15 cellular contexts compared by ENCODE assay signal in the genomic region with DNA sequence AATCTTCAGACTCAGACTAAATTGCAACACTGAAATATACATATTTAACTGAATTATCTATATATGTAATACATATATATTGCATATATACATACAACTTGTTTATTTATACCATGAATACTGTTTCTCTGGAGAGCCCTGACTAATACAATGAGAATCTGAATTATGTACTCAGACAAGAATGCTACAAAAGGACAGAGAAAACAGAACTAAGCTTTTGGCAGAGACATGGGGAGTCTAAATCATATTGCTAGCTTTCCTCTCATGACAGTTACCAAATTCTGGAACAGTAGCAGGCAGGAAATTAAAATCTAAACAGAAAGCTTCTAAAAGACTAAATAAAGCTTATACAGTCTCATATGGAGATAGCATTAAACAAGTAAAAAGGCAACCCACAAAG.
A peak's percentile ranks its signal among the peaks of the same experiment; 100 is the strongest.
DNase-seq lines count a peak whose midpoint lies in the region; ATAC-seq and TF ChIP-seq lines count a peak whose summit lies in the region.
"Had no signal": no experiment of that assay in that cellular context is flagged by ENCODE, and none has a peak within 500 bp of the region (broad histone marks: within the 10 kb centered on the region; RNA-seq: fewer than 3 reads in every experiment).

No MANE protein-coding gene starts in this region.

- H3K9me3 ChIP-seq in breast epithelium (no peaks in the 10 kb centered on the region), mammary epithelial cell (replicated peaks; ENCODE audit: insufficient read depth, low read length) (no peaks in the 10 kb centered on the region)
- H3K9me3 ChIP-seq: right lobe of liver had no signal

- H3K9me3 Mint-ChIP-seq in MCF 10A (ENCODE audit: unreplicated experiment): no peaks in the 10 kb centered on the region
- H3K9me3 Mint-ChIP-seq: dendritic cell treated with granulocyte-macrophage colony-stimulating factor and Interleukin-4, amounts not matched to agents 40 ng/mL and 50 ng/mL, for 4 days; naive thymus-derived CD8-positive, alpha-beta T cell had no signal

- no peak for ATAC-seq in HG03280 (IDR thresholded peaks at IDR 0.05; ENCODE audit: unreplicated experiment)
- ATAC-seq: naive thymus-derived CD8-positive, alpha-beta T cell; right lobe of liver had no signal

- no peak overlapping the region for H3K9ac ChIP-seq in mammary epithelial cell (ENCODE audit: insufficient read depth, low read length)

- H4K20me1 ChIP-seq in mammary epithelial cell (ENCODE audit: insufficient read depth, low read length): no peaks in the 10 kb centered on the region

- DNase-seq in MCF 10A (ENCODE audit: unreplicated experiment) (peak; percentile 54), breast epithelium (ENCODE audit: low spot score in 2 of 2) (no peak), mammary epithelial cell (peak; percentile 8), kidney tubule cell (ENCODE audit: low spot score) (peak; percentile 40), DMS79 treated with DMSO at 0.1 percent for 48 hours (lab: John Stamatoyannopoulos, UW) (no peak), middle frontal gyrus (ENCODE audit: extremely low spot score, low spot score) (no peak)
- no peak for DNase-seq in stimulated activated CD4-positive, alpha-beta T cell treated with anti-CD3 and anti-CD28 coated beads, Interleukin-2, amount 100 ng/mL, for 24 hours
- DNase-seq: kidney; MG63; naive thymus-derived CD8-positive, alpha-beta T cell; right lobe of liver had no signal

- in situ Hi-C loops in mammary epithelial cell (cut with MboI; ENCODE audit: low sequenced_read_pairs in 2 of 2): no loop called here

- BruUV-seq in MCF 10A (replicated peaks; lab: Mats Ljungman, UMichigan) (no TSS peak), mammary epithelial cell (replicated peaks; lab: Mats Ljungman, UMichigan) (no TSS peak)

- no peak for TF ChIP-seq POLR2A in breast epithelium (IDR thresholded peaks at IDR 0.05)

- peak overlapping the region; percentile 66 for H3K27ac Mint-ChIP-seq in MCF 10A (ENCODE audit: low read depth, unreplicated experiment)
- H3K27ac Mint-ChIP-seq: dendritic cell treated with granulocyte-macrophage colony-stimulating factor and Interleukin-4, amounts not matched to agents 40 ng/mL and 50 ng/mL, for 4 days; naive thymus-derived CD8-positive, alpha-beta T cell had no signal

- H3K27me3 ChIP-seq in breast epithelium: no peaks in the 10 kb centered on the region
- H3K27me3 ChIP-seq in mammary epithelial cell (ENCODE audit: insufficient read depth, low read length): no peaks in the 10 kb centered on the region
- H3K27me3 ChIP-seq: MG63, right lobe of liver had no signal

- H3K36me3 Mint-ChIP-seq in MCF 10A (ENCODE audit: insufficient read depth, unreplicated experiment): no peaks in the 10 kb centered on the region
- H3K36me3 Mint-ChIP-seq: naive thymus-derived CD8-positive, alpha-beta T cell had no signal

- CTCF ChIA-PET in MCF 10A (lab: Yijun Ruan, JAX) (interaction anchor here (0.6 to 1.7 kb wide), 5 partner anchors 9 to 132 kb away, joined by 3 to 13 read pairs (median 4); no protein-coding TSS in a partner anchor), mammary epithelial cell (lab: Charles Lee; ENCODE audit: low non-redundant PET) (no interaction called here)

- dilution Hi-C loops in mammary epithelial cell (cut with HindIII; ENCODE audit: low sequenced_read_pairs): no loop called here

- H3K36me3 ChIP-seq in breast epithelium (no peaks in the 10 kb centered on the region), mammary epithelial cell (ENCODE audit: insufficient read depth, low read length) (no peaks in the 10 kb centered on the region)
- H3K36me3 ChIP-seq: MG63, right lobe of liver had no signal

- no peaks in the 10 kb centered on the region for H3K79me2 ChIP-seq in mammary epithelial cell (ENCODE audit: insufficient read depth, low read length)

- POLR2A ChIA-PET in MCF 10A (lab: Yijun Ruan, JAX): no interaction called here

- TF ChIP-seq CTCF in MCF 10A (IDR thresholded peaks at IDR 0.05; ENCODE audit: unreplicated experiment) (no peak), breast epithelium (IDR thresholded peaks at IDR 0.05) (no peak), mammary epithelial cell (conservative IDR thresholded peaks at IDR 0.05 in 1 of 2, IDR thresholded peaks at IDR 0.05 in 1 of 2; ENCODE audit: extremely low read depth in 1 of 2, insufficient read depth in 1 of 2, low read depth in 1 of 2, low read length in 2 of 2) (no peak)

- H3K4me1 ChIP-seq in breast epithelium (no peaks in the 10 kb centered on the region), mammary epithelial cell (ENCODE audit: insufficient read depth, low read length) (no peaks in the 10 kb centered on the region)
- H3K4me1 ChIP-seq: right lobe of liver had no signal

- H3K27ac ChIP-seq in breast epithelium: no peak overlapping the region
- H3K27ac ChIP-seq in mammary epithelial cell (ENCODE audit: insufficient read depth, low read depth, low read length): no peak overlapping the region
- H3K27ac ChIP-seq: 22Rv1, PC-9, right lobe of liver had no signal

- no peak overlapping the region for H3K4me2 ChIP-seq in mammary epithelial cell (ENCODE audit: insufficient read depth, low read depth, low read length)
- H3K4me2 ChIP-seq: PC-9 had no signal

- H2AFZ ChIP-seq in mammary epithelial cell (ENCODE audit: low read depth, low read length): no peak overlapping the region
- H2AFZ ChIP-seq: PC-9 had no signal

- H3K4me3 ChIP-seq in breast epithelium: no peak overlapping the region
- H3K4me3 ChIP-seq in mammary epithelial cell (replicated peaks in 1 of 3; ENCODE audit: insufficient read depth in 1 of 3, low read depth in 2 of 3, low read length in 3 of 3): no peak overlapping the region
- H3K4me3 ChIP-seq: MG63, PC-9, right lobe of liver had no signal

- no peak overlapping the region for H3K4me3 Mint-ChIP-seq in MCF 10A (ENCODE audit: unreplicated experiment)
- H3K4me3 Mint-ChIP-seq: dendritic cell treated with granulocyte-macrophage colony-stimulating factor and Interleukin-4, amounts not matched to agents 40 ng/mL and 50 ng/mL, for 4 days; naive thymus-derived CD8-positive, alpha-beta T cell had no signal

- intact Hi-C loops in MCF 10A (cut with micrococcal nuclease): no loop called here
- intact Hi-C loops in breast epithelium (cut with DNase I; ENCODE audit: low total_unique reads): no loop called here
- intact Hi-C loops in mammary epithelial cell (cut with micrococcal nuclease): no loop called here

- no peaks in the 10 kb centered on the region for H3K27me3 Mint-ChIP-seq in MCF 10A (ENCODE audit: insufficient read depth, unreplicated experiment)
- H3K27me3 Mint-ChIP-seq: dendritic cell treated with granulocyte-macrophage colony-stimulating factor and Interleukin-4, amounts not matched to agents 40 ng/mL and 50 ng/mL, for 4 days had no signal

- peaks cover 6% of the 10 kb centered on the region for H3K4me1 Mint-ChIP-seq in MCF 10A (ENCODE audit: insufficient read depth, unreplicated experiment)
- H3K4me1 Mint-ChIP-seq: naive thymus-derived CD8-positive, alpha-beta T cell had no signal

Comparison
In these comparisons a context has a peak if more than half of its experiments do, and no peak if none do; other contexts are left out.
1. DNase-seq: peak in MCF 10A (single experiment), mammary epithelial cell (single experiment) and kidney tubule cell (single experiment); none in breast epithelium (0 of 2), DMS79 treated with DMSO at 0.1 percent for 48 hours (single experiment), middle frontal gyrus (single experiment) and stimulated activated CD4-positive, alpha-beta T cell treated with anti-CD3 and anti-CD28 coated beads, Interleukin-2, amount 100 ng/mL, for 24 hours (0 of 2).